In genomic region chr9:28961625-28962024, GRCh38 we compare ENCODE assay signal across 1 cellular context.
TF ChIP-seq lines count a peak whose summit lies in the region.

No MANE protein-coding gene starts in this region.

TF ChIP-seq in GM23338, 12 proteins besides CTCF, POLR2A, EP300 and RAD21 (continued from another document):
- no peak for TF ChIP-seq ETS1 (IDR thresholded peaks at IDR 0.05)
